Comparison of ENCODE assay signal across 19 cellular contexts in the genomic region with DNA sequence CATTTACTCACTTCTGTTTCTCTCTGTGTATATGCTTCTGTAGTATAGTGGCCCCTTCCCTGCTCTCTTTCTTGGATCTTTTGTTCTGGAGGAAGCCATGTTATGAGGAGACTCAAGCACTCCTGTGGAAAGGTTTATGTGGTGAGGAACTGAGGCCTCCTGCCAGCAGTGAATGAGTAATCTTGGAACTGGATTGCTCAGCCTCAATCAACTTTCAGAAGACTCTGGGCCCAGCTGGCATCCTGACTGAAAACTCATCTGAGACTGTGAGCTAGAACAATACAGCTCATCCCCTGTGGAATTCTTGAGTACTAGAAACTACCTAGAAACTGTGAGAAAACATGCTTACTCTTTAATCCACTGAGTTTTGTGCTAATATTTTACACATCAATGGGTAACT.
"Had no signal": no experiment of that assay in that cellular context is flagged by ENCODE, and none has a peak within 500 bp of the region (broad histone marks: within the 10 kb centered on the region; RNA-seq: fewer than 3 reads in every experiment).

No MANE protein-coding gene starts in this region.

- ATAC-seq: activated CD4-positive, CD25-positive, alpha-beta regulatory T cell treated with anti-CD3 and anti-CD28 coated beads, Interleukin-2, amount 50 U/mL, for 24 hours; body of pancreas; PC-3 had no signal

- H3K27me3 Mint-ChIP-seq: activated CD4-positive, alpha-beta memory T cell treated with anti-CD3 and anti-CD28 coated beads, Interleukin-2, amount 10 ng/mL, durations not matched to agents 7 days and 5 days had no signal

- H3K4me1 Mint-ChIP-seq: activated CD4-positive, alpha-beta memory T cell treated with anti-CD3 and anti-CD28 coated beads, Interleukin-2, amount 10 ng/mL, durations not matched to agents 7 days and 5 days; activated CD4-positive, alpha-beta T cell treated with anti-CD3 and anti-CD28 coated beads, Interleukin-2, amount 10 ng/mL, durations not matched to agents 7 days and 5 days had no signal

- DNase-seq: activated CD4-positive, alpha-beta memory T cell treated with anti-CD3 and anti-CD28 coated beads, Interleukin-2, amount 10 ng/mL, durations not matched to agents 7 days and 5 days; activated CD4-positive, alpha-beta T cell treated with anti-CD3 and anti-CD28 coated beads, Interleukin-2, amount 10 ng/mL, durations not matched to agents 7 days and 5 days; activated effector memory CD4-positive, alpha-beta T cell treated with anti-CD3 and anti-CD28 coated beads, Interleukin-2, amount 50 U/mL, for 16 hours; activated naive CD4-positive, alpha-beta T cell treated with anti-CD3 and anti-CD28 coated beads, Interleukin-2, amount 50 U/mL, for 16 hours; activated T-cell treated with anti-CD3 and anti-CD28 coated beads, Interleukin-2, amount 50 U/mL, for 24 hours; aorta; body of pancreas; central memory CD4-positive, alpha-beta T cell; NCI-H1048; NCI-H146; NCI-H187 treated with DMSO at 0.1 percent for 48 hours; NCI-H2081 treated with DMSO at 0.1 percent for 48 hours; NCI-H446; NCI-H524; PC-3; SHP77 treated with DMSO at 0.1 percent for 48 hours had no signal

- H3K4me3 Mint-ChIP-seq: activated CD4-positive, alpha-beta memory T cell treated with anti-CD3 and anti-CD28 coated beads, Interleukin-2, amount 10 ng/mL, durations not matched to agents 7 days and 5 days; activated CD4-positive, alpha-beta T cell treated with anti-CD3 and anti-CD28 coated beads, Interleukin-2, amount 10 ng/mL, durations not matched to agents 7 days and 5 days; activated T-cell treated with anti-CD3 and anti-CD28 coated beads, Interleukin-2, amount 50 U/mL, for 24 hours; activated T-helper 1 cell treated with anti-CD3 and anti-CD28 coated beads, Interleukin-12 subunit alpha, Interleukin-12 subunit beta, Interleukin-2, Interleukin-4 antibody, amounts not matched to agents 30 ng/mL and 10 ng/mL and 1 ng/mL, durations not matched to agents 14 hours and 24 hours and 36 hours; T-helper 1 cell treated with Interleukin-12 subunit alpha and Interleukin-12 subunit beta and Interleukin-4 antibody, amounts not matched to agents 30 μg/mL and 1 μg/mL, for 36 hours had no signal

- H3K27ac Mint-ChIP-seq: activated CD4-positive, alpha-beta memory T cell treated with anti-CD3 and anti-CD28 coated beads, Interleukin-2, amount 10 ng/mL, durations not matched to agents 7 days and 5 days; activated CD4-positive, alpha-beta T cell treated with anti-CD3 and anti-CD28 coated beads, Interleukin-2, amount 10 ng/mL, durations not matched to agents 7 days and 5 days; activated T-cell treated with anti-CD3 and anti-CD28 coated beads, Interleukin-2, amount 50 U/mL, for 24 hours; activated T-helper 1 cell treated with anti-CD3 and anti-CD28 coated beads, Interleukin-12 subunit alpha, Interleukin-12 subunit beta, Interleukin-2, Interleukin-4 antibody, amounts not matched to agents 30 ng/mL and 10 ng/mL and 1 ng/mL, durations not matched to agents 14 hours and 24 hours and 36 hours; T-helper 1 cell treated with Interleukin-12 subunit alpha and Interleukin-12 subunit beta and Interleukin-4 antibody, amounts not matched to agents 30 μg/mL and 1 μg/mL, for 36 hours had no signal
